Comparison of ENCODE assay signal across 1 cellular context in genomic region chr2:229634574-229635185, GRCh38.
TF ChIP-seq lines count a peak whose summit lies in the region.

No MANE protein-coding gene starts in this region.

TF ChIP-seq in GM23338, 12 proteins besides CTCF, POLR2A, EP300 and RAD21 (continued from another document):
- TF ChIP-seq ZNF462 (CRISPR knock-in tag; IDR thresholded peaks at IDR 0.05) (no peak), NANOG (IDR thresholded peaks at IDR 0.05; ENCODE audit: borderline replicate concordance) (no peak), CREB1 (CRISPR knock-in tag; IDR thresholded peaks at IDR 0.05; ENCODE audit: low read depth) (no peak), EZH2phosphoT487 (IDR thresholded peaks at IDR 0.05; ENCODE audit: unreplicated experiment) (no peak)
